Comparison of ENCODE assay signal across 1 cellular context in genomic region chr13:83065136-83065535, GRCh38.
TF ChIP-seq lines count a peak whose summit lies in the region.

No MANE protein-coding gene starts in this region.

TF ChIP-seq in GM23338, 12 proteins besides CTCF, POLR2A, EP300 and RAD21 (continued from another document):
- no peak for TF ChIP-seq REST (IDR thresholded peaks at IDR 0.05; ENCODE audit: unreplicated experiment)
